In genomic region chr19:54096642-54097106, GRCh38 we compare ENCODE assay signal across 8 cellular contexts. TPM values are rescaled to one million over a fixed set of nuclear protein-coding genes. Genes with fewer than 3 reads are reported as not detected.
DNase-seq lines count a peak whose midpoint lies in the region; ATAC-seq and TF ChIP-seq lines count a peak whose summit lies in the region.

No MANE protein-coding gene starts in this region.

- H3K27me3 Mint-ChIP-seq in activated T-cell treated with anti-CD3 and anti-CD28 coated beads, Interleukin-2, amount 50 U/mL, for 4 hours (ENCODE audit: low read depth), result peaks cover 19% of the 10 kb centered on the region

- peak overlapping the region; percentile 84 for H3K27ac Mint-ChIP-seq in stimulated activated effector memory CD8-positive, alpha-beta T cell treated with anti-CD3 and anti-CD28 coated beads, Interleukin-12 subunit alpha, Interleukin-12 subunit beta, amount 100 ng/mL, for 72 hours

- peak; percentile 68 for DNase-seq in AG10803 (ENCODE audit: low read depth)
- DNase-seq in HL-60 (ENCODE audit: low read depth in 1 of 2, low spot score in 1 of 2), result peak; percentile 46 to 71
- DNase-seq in activated T-cell treated with anti-CD3 and anti-CD28 coated beads, Interleukin-2, amount 50 U/mL, for 4 hours, result no peak
- no peak for DNase-seq in left ventricle myocardium superior
- no peak for DNase-seq in stimulated activated effector memory CD8-positive, alpha-beta T cell treated with anti-CD3 and anti-CD28 coated beads, Interleukin-12 subunit alpha, Interleukin-12 subunit beta, amount 100 ng/mL, for 72 hours (ENCODE audit: low spot score in 2 of 2)
- no peak for DNase-seq in D341Med (ENCODE audit: low spot score)
- no peak for DNase-seq in GM19240 (ENCODE audit: insufficient read length, low spot score)

- TF ChIP-seq CTCF in AG10803 (conservative IDR thresholded peaks at IDR 0.05; ENCODE audit: low read length) (peak; percentile 57), HL-60 (IDR thresholded peaks at IDR 0.05; ENCODE audit: insufficient read depth, low read length) (no peak)

- H3K4me1 Mint-ChIP-seq in activated T-cell treated with anti-CD3 and anti-CD28 coated beads, Interleukin-2, amount 50 U/mL, for 4 hours (ENCODE audit: low read depth), result peaks cover 8% of the 10 kb centered on the region
- peaks cover 21% of the 10 kb centered on the region for H3K4me1 Mint-ChIP-seq in stimulated activated effector memory CD8-positive, alpha-beta T cell treated with anti-CD3 and anti-CD28 coated beads, Interleukin-12 subunit alpha, Interleukin-12 subunit beta, amount 100 ng/mL, for 72 hours

- H3K9me3 Mint-ChIP-seq in activated T-cell treated with anti-CD3 and anti-CD28 coated beads, Interleukin-2, amount 50 U/mL, for 4 hours, result no peaks in the 10 kb centered on the region
- no peaks in the 10 kb centered on the region for H3K9me3 Mint-ChIP-seq in stimulated activated effector memory CD8-positive, alpha-beta T cell treated with anti-CD3 and anti-CD28 coated beads, Interleukin-12 subunit alpha, Interleukin-12 subunit beta, amount 100 ng/mL, for 72 hours

- peak overlapping the region; percentile 54 for H3K27ac ChIP-seq in HL-60 (replicated peaks)

- intact Hi-C loops in left ventricle myocardium superior (cut with micrococcal nuclease), result no loop called here

- H3K4me3 ChIP-seq in AG10803 (ENCODE audit: low read length) (peak overlapping the region; percentile 57), HL-60 (replicated peaks; ENCODE audit: insufficient read depth, low read length) (peak overlapping the region; percentile 40)

- no peaks in the 10 kb centered on the region for H3K27me3 ChIP-seq in HL-60 (ENCODE audit: insufficient read depth, poor library complexity, severe bottlenecking)

- H3K4me3 Mint-ChIP-seq in activated T-cell treated with anti-CD3 and anti-CD28 coated beads, Interleukin-2, amount 50 U/mL, for 4 hours, result peak overlapping the region; percentile 43
- H3K4me3 Mint-ChIP-seq in stimulated activated effector memory CD8-positive, alpha-beta T cell treated with anti-CD3 and anti-CD28 coated beads, Interleukin-12 subunit alpha, Interleukin-12 subunit beta, amount 100 ng/mL, for 72 hours, result peak overlapping the region; percentile 76

- no peaks in the 10 kb centered on the region for H3K36me3 Mint-ChIP-seq in activated T-cell treated with anti-CD3 and anti-CD28 coated beads, Interleukin-2, amount 50 U/mL, for 4 hours (ENCODE audit: insufficient read depth)
- H3K36me3 Mint-ChIP-seq in stimulated activated effector memory CD8-positive, alpha-beta T cell treated with anti-CD3 and anti-CD28 coated beads, Interleukin-12 subunit alpha, Interleukin-12 subunit beta, amount 100 ng/mL, for 72 hours, result peaks cover 14% of the 10 kb centered on the region

- peak; percentile 44 to 66 for ATAC-seq in activated T-cell treated with anti-CD3 and anti-CD28 coated beads, Interleukin-2, amount 50 U/mL, for 4 hours
- ATAC-seq in left ventricle myocardium superior (peak; percentile 58), GM18498 (IDR thresholded peaks at IDR 0.05; ENCODE audit: unreplicated experiment) (no peak)
- peak; percentile 66 for ATAC-seq in stimulated activated effector memory CD8-positive, alpha-beta T cell treated with anti-CD3 and anti-CD28 coated beads, Interleukin-12 subunit alpha, Interleukin-12 subunit beta, amount 100 ng/mL, for 72 hours

RNA-seq across cellular contexts. Expression of gene OSCAR, which starts 3.9 kb away (rescaled TPM):
- total RNA-seq in activated T-cell treated with anti-CD3 and anti-CD28 coated beads, Interleukin-2, amount 50 U/mL, for 4 hours, result under 1 TPM in 1 of 3 donors, not detected in 2; 0.11 TPM
- 1.1 TPM for total RNA-seq in left ventricle myocardium superior

RNA-seq across cellular contexts. Expression of gene NDUFA3, which starts 6.0 kb away (rescaled TPM):
- total RNA-seq in activated T-cell treated with anti-CD3 and anti-CD28 coated beads, Interleukin-2, amount 50 U/mL, for 4 hours, result 100 to 1,000 TPM; 118 to 170 (median 140) TPM
- total RNA-seq in left ventricle myocardium superior, result 589 TPM

RNA-seq across cellular contexts. Expression of gene TARM1, which starts 15.5 kb away (rescaled TPM):
- total RNA-seq in activated T-cell treated with anti-CD3 and anti-CD28 coated beads, Interleukin-2, amount 50 U/mL, for 4 hours, result not detected
- not detected for total RNA-seq in left ventricle myocardium superior

RNA-seq across cellular contexts. Expression of gene TFPT, which starts 18.8 kb away (rescaled TPM):
- total RNA-seq in activated T-cell treated with anti-CD3 and anti-CD28 coated beads, Interleukin-2, amount 50 U/mL, for 4 hours, result 10 to 100 TPM; 32.1 to 33.8 (median 33.0) TPM
- 14.3 TPM for total RNA-seq in left ventricle myocardium superior

RNA-seq across cellular contexts. Expression of gene PRPF31, which starts 18.9 kb away (rescaled TPM):
- total RNA-seq in activated T-cell treated with anti-CD3 and anti-CD28 coated beads, Interleukin-2, amount 50 U/mL, for 4 hours, result 100 to 1,000 TPM; 154 to 180 (median 161) TPM
- total RNA-seq in left ventricle myocardium superior, result 43.2 TPM

Comparison
In these comparisons a context has a peak if more than half of its experiments do, and no peak if none do; other contexts are left out.
1. DNase-seq: peak in AG10803 (single experiment) and HL-60 (2 of 2); none in activated T-cell treated with anti-CD3 and anti-CD28 coated beads, Interleukin-2, amount 50 U/mL, for 4 hours (single experiment), left ventricle myocardium superior (single experiment), stimulated activated effector memory CD8-positive, alpha-beta T cell treated with anti-CD3 and anti-CD28 coated beads, Interleukin-12 subunit alpha, Interleukin-12 subunit beta, amount 100 ng/mL, for 72 hours (0 of 2), D341Med (single experiment) and GM19240 (single experiment).